11 cellular contexts compared by ENCODE assay signal in genomic region chr4:140556372-140557085, GRCh38. TPM values are rescaled to one million over a fixed set of nuclear protein-coding genes. Genes with fewer than 3 reads are reported as not detected.
A peak's percentile ranks its signal among the peaks of the same experiment; 100 is the strongest.
DNase-seq lines count a peak whose midpoint lies in the region; ATAC-seq, FAIRE-seq and TF ChIP-seq lines count a peak whose summit lies in the region.
"Had no signal": no experiment of that assay in that cellular context is flagged by ENCODE, and none has a peak within 500 bp of the region (broad histone marks: within the 10 kb centered on the region; RNA-seq: fewer than 3 reads in every experiment).

No MANE protein-coding gene starts in this region.

- H3K36me3 ChIP-seq in bronchial epithelial cell (ENCODE audit: control insufficient read depth, insufficient read depth, low read length) = no peaks in the 10 kb centered on the region

- H3K27ac ChIP-seq in RWPE1 = no peak overlapping the region

- TF ChIP-seq CTCF in bronchial epithelial cell (IDR thresholded peaks at IDR 0.05; ENCODE audit: insufficient read depth, low read length, severe bottlenecking) (no peak), RWPE1 (conservative IDR thresholded peaks at IDR 0.05; ENCODE audit: low read depth) (no peak)

- ATAC-seq in GM18519 (IDR thresholded peaks at IDR 0.05; ENCODE audit: low FRiP score, unreplicated experiment) = peak; percentile 99
- ATAC-seq in GM21360 (IDR thresholded peaks at IDR 0.05; ENCODE audit: unreplicated experiment) = peak; percentile 100
- peak; percentile 99 for ATAC-seq in HG03139 (IDR thresholded peaks at IDR 0.05; ENCODE audit: unreplicated experiment)

- POLR2A ChIA-PET in RWPE1 (lab: Yijun Ruan, JAX; ENCODE audit: low non-redundant PET) = no interaction called here

- no peaks in the 10 kb centered on the region for H3K27me3 ChIP-seq in bronchial epithelial cell (ENCODE audit: control insufficient read depth, insufficient read depth, low read length)

- DNase-seq in bronchial epithelial cell (ENCODE audit: low read depth) (peak; percentile 27), NCI-H1417 treated with DMSO at 0.1 percent for 48 hours (lab: John Stamatoyannopoulos, UW) (no peak), DMS153 (lab: John Stamatoyannopoulos, UW) (no peak), SHP77 treated with DMSO at 0.1 percent for 48 hours (lab: John Stamatoyannopoulos, UW) (no peak), RWPE1 (ENCODE audit: low spot score) (no peak)
- DNase-seq: NCI-H1436 treated with DMSO at 0.1 percent for 48 hours had no signal

- no peak for FAIRE-seq in bronchial epithelial cell (lab: Jason Lieb, UNC)
- FAIRE-seq: islet of Langerhans, TTC549 had no signal

- CTCF ChIA-PET in RWPE1 (lab: Yijun Ruan, JAX) = interaction anchor here (1.0 kb wide), 1 partner anchor 196 kb away, joined by 3 read pairs; no protein-coding TSS in a partner anchor

- no peak overlapping the region for H3K4me3 ChIP-seq in bronchial epithelial cell (ENCODE audit: low read depth, low read length)

RNA-seq across cellular contexts. Expression of gene UCP1, which starts 12.2 kb away (rescaled TPM):
- under 0.01 TPM in 1 of 2 replicates, not detected in the other for total RNA-seq in bronchial epithelial cell

RNA-seq across cellular contexts. Expression of gene ELMOD2, which starts 32.6 kb away (rescaled TPM):
- total RNA-seq in bronchial epithelial cell = 19.2 and 26.9 TPM in 2 replicates

RNA-seq across cellular contexts. Expression of gene MGAT4D, which starts 58.4 kb away (rescaled TPM):
- not detected in 2 replicates for total RNA-seq in bronchial epithelial cell
